1 cellular context compared by ENCODE assay signal in the genomic region with DNA sequence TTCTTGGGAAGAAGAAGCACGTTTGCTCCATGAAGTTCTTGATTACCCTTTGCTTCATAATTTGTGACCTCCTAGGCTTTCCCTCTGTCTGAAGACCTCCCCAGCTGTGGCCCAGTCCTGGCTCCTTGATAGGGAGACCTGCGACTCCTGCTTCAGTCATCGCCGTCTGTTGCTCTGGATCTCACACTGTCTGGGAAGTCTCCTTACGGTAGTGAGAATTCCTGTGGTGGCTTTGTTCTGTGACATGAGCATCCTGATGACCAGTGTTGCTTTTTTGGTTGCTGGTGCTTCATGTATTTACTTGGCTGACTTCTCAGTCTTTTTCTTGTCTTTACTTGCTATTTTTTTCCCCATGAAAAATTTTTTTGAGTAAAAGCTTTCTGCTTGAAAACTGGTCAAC.
TF ChIP-seq lines count a peak whose summit lies in the region.

No MANE protein-coding gene starts in this region.

TF ChIP-seq in WTC11, 78 proteins besides CTCF, POLR2A, EP300 and RAD21 (continued from another document):
- TF ChIP-seq, protein P1, sequence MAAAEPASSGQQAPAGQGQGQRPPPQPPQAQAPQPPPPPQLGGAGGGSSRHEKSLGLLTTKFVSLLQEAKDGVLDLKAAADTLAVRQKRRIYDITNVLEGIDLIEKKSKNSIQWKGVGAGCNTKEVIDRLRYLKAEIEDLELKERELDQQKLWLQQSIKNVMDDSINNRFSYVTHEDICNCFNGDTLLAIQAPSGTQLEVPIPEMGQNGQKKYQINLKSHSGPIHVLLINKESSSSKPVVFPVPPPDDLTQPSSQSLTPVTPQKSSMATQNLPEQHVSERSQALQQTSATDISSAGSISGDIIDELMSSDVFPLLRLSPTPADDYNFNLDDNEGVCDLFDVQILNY (CRISPR knock-in tag; IDR thresholded peaks at IDR 0.05) = no peak
- TF ChIP-seq EMX1 (CRISPR knock-in tag; IDR thresholded peaks at IDR 0.05) (no peak), FOXJ3 (CRISPR knock-in tag; IDR thresholded peaks at IDR 0.05; ENCODE audit: borderline replicate concordance) (no peak), TCF7 (CRISPR knock-in tag; IDR thresholded peaks at IDR 0.05; ENCODE audit: low read depth) (no peak), RELA (CRISPR knock-in tag; IDR thresholded peaks at IDR 0.05; ENCODE audit: borderline replicate concordance) (no peak), ETV6 (CRISPR knock-in tag; IDR thresholded peaks at IDR 0.05) (no peak), RORB (CRISPR knock-in tag; IDR thresholded peaks at IDR 0.05) (no peak)
- TF ChIP-seq, protein P2, sequence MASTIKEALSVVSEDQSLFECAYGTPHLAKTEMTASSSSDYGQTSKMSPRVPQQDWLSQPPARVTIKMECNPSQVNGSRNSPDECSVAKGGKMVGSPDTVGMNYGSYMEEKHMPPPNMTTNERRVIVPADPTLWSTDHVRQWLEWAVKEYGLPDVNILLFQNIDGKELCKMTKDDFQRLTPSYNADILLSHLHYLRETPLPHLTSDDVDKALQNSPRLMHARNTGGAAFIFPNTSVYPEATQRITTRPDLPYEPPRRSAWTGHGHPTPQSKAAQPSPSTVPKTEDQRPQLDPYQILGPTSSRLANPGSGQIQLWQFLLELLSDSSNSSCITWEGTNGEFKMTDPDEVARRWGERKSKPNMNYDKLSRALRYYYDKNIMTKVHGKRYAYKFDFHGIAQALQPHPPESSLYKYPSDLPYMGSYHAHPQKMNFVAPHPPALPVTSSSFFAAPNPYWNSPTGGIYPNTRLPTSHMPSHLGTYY (CRISPR knock-in tag; IDR thresholded peaks at IDR 0.05) = no peak
- TF ChIP-seq, protein P3, sequence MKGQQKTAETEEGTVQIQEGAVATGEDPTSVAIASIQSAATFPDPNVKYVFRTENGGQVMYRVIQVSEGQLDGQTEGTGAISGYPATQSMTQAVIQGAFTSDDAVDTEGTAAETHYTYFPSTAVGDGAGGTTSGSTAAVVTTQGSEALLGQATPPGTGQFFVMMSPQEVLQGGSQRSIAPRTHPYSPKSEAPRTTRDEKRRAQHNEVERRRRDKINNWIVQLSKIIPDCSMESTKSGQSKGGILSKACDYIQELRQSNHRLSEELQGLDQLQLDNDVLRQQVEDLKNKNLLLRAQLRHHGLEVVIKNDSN (CRISPR knock-in tag; IDR thresholded peaks at IDR 0.05) = no peak
